In genomic region chr11:93504110-93505095, GRCh38 we compare ENCODE assay signal across 16 cellular contexts.
"Had no signal": no experiment of that assay in that cellular context is flagged by ENCODE, and none has a peak within 500 bp of the region (broad histone marks: within the 10 kb centered on the region; RNA-seq: fewer than 3 reads in every experiment).

No MANE protein-coding gene starts in this region.

- H3K27me3 Mint-ChIP-seq: memory B cell; stimulated activated memory B cell treated with anti-CD40 and anti-IgM and Interleukin-4, amounts not matched to agents 10 μg/mL and 1 μg/mL and 100 μg/mL, for 72 hours; T-helper 17 cell had no signal

- H3K4me1 Mint-ChIP-seq: memory B cell; stimulated activated memory B cell treated with anti-CD40 and anti-IgM and Interleukin-4, amounts not matched to agents 10 μg/mL and 1 μg/mL and 100 μg/mL, for 72 hours had no signal

- FAIRE-seq: colon, endothelial cell of umbilical vein, islet of Langerhans, pancreas had no signal

- H3K27ac Mint-ChIP-seq: activated T-cell treated with anti-CD3 and anti-CD28 coated beads, Interleukin-2, amount 50 U/mL, for 72 hours; memory B cell; stimulated activated memory B cell treated with anti-CD40 and anti-IgM and Interleukin-4, amounts not matched to agents 10 μg/mL and 1 μg/mL and 100 μg/mL, for 72 hours; T-helper 17 cell had no signal

- ATAC-seq: activated T-cell treated with anti-CD3 and anti-CD28 coated beads, Interleukin-2, amount 50 U/mL, for 72 hours; heart left ventricle; left lung; pancreas; stimulated activated memory B cell treated with anti-CD40 and anti-IgM and Interleukin-4, amounts not matched to agents 10 μg/mL and 1 μg/mL and 100 μg/mL, for 72 hours; T-helper 17 cell had no signal

- H3K4me3 Mint-ChIP-seq: activated T-cell treated with anti-CD3 and anti-CD28 coated beads, Interleukin-2, amount 50 U/mL, for 72 hours; memory B cell; stimulated activated memory B cell treated with anti-CD40 and anti-IgM and Interleukin-4, amounts not matched to agents 10 μg/mL and 1 μg/mL and 100 μg/mL, for 72 hours; T-helper 17 cell had no signal

- DNase-seq: activated CD4-positive, alpha-beta T cell treated with anti-CD3 and anti-CD28 coated beads, Interleukin-2, amount 50 U/mL, for 4 hours; activated CD4-positive, CD25-positive, alpha-beta regulatory T cell; activated naive CD4-positive, alpha-beta T cell treated with Interleukin-2 at 50 U/mL for 16 hours; activated T-cell treated with anti-CD3 and anti-CD28 coated beads, Interleukin-2, amount 50 U/mL, for 72 hours; foreskin melanocyte; heart left ventricle; left lung; pancreas; retina; T-helper 17 cell; trophoblast cell had no signal
